ENCODE assay signal across 28 cellular contexts in genomic region chr9:105223544-105224140, GRCh38.
"Had no signal": no experiment of that assay in that cellular context is flagged by ENCODE, and none has a peak within 500 bp of the region (broad histone marks: within the 10 kb centered on the region; RNA-seq: fewer than 3 reads in every experiment).

No MANE protein-coding gene starts in this region.

- FAIRE-seq: bronchial epithelial cell had no signal

- H3K4me3 ChIP-seq: ascending aorta, coronary artery, dorsolateral prefrontal cortex, esophagus muscularis mucosa, gastrocnemius medialis, heart left ventricle had no signal

- H3K4me1 ChIP-seq: ascending aorta, esophagus muscularis mucosa, foreskin keratinocyte, gastrocnemius medialis, heart left ventricle had no signal

- H3K27ac ChIP-seq: ascending aorta, brain microvascular endothelial cell, coronary artery, dorsolateral prefrontal cortex, esophagus muscularis mucosa, foreskin keratinocyte, gastrocnemius medialis, heart left ventricle, WERI-Rb-1 had no signal

- ATAC-seq: activated CD4-positive, alpha-beta T cell treated with anti-CD3 and anti-CD28 coated beads for 36 hours; activated CD8-positive, alpha-beta memory T cell treated with anti-CD3 and anti-CD28 coated beads, Interleukin-2, amount 10 ng/mL, durations not matched to agents 7 days and 5 days; activated CD8-positive, alpha-beta T cell treated with anti-CD3 and anti-CD28 coated beads, Interleukin-2, amount 10 ng/mL, durations not matched to agents 7 days and 5 days; activated naive CD8-positive, alpha-beta T cell treated with anti-CD3 and anti-CD28 coated beads, Interleukin-2, amount 50 U/mL, for 24 hours; foreskin keratinocyte; gastrocnemius medialis; heart left ventricle had no signal

- H3K36me3 ChIP-seq: ascending aorta, brain microvascular endothelial cell, esophagus muscularis mucosa, gastrocnemius medialis, heart left ventricle, WERI-Rb-1 had no signal

- DNase-seq: activated CD4-positive, alpha-beta memory T cell treated with anti-CD3 and anti-CD28 coated beads for 36 hours; activated CD4-positive, alpha-beta T cell treated with anti-CD3 and anti-CD28 coated beads for 36 hours; activated CD4-positive, alpha-beta T cell treated with anti-CD3 and anti-CD28 coated beads, Interleukin-2, amount 10 ng/mL, durations not matched to agents 24 days and 14 days; activated CD4-positive, CD25-positive, alpha-beta regulatory T cell; activated CD4-positive, CD25-positive, alpha-beta regulatory T cell treated with anti-CD3 and anti-CD28 coated beads, Interleukin-2, amount 50 U/mL, for 72 hours; activated CD8-positive, alpha-beta memory T cell treated with anti-CD3 and anti-CD28 coated beads, Interleukin-2, amount 10 ng/mL, durations not matched to agents 7 days and 5 days; activated CD8-positive, alpha-beta memory T cell treated with anti-CD3 and anti-CD28 coated beads, Interleukin-2, amount 50 U/mL, for 4 hours; activated CD8-positive, alpha-beta T cell treated with anti-CD3 and anti-CD28 coated beads, Interleukin-2, amount 10 ng/mL, durations not matched to agents 7 days and 5 days; activated effector memory CD4-positive, alpha-beta T cell treated with anti-CD3 and anti-CD28 coated beads, Interleukin-2, amount 50 U/mL, for 16 hours; activated naive CD4-positive, alpha-beta T cell treated with anti-CD3 and anti-CD28 coated beads for 36 hours; activated naive CD8-positive, alpha-beta T cell treated with anti-CD3 and anti-CD28 coated beads for 36 hours; activated naive CD8-positive, alpha-beta T cell treated with anti-CD3 and anti-CD28 coated beads, Interleukin-2, amount 50 U/mL, for 24 hours; activated T-cell treated with anti-CD3 and anti-CD28 coated beads, Interleukin-2, amount 50 U/mL, for 1 hour; activated T-cell treated with anti-CD3 and anti-CD28 coated beads, Interleukin-2, amount 50 U/mL, for 48 hours; brain microvascular endothelial cell; dorsolateral prefrontal cortex; effector memory CD4-positive, alpha-beta T cell; endodermal cell; foreskin keratinocyte; gastrocnemius medialis; glutamatergic neuron; heart left ventricle; T1000; WERI-Rb-1 had no signal

- H3K27me3 ChIP-seq: ascending aorta, brain microvascular endothelial cell, dorsolateral prefrontal cortex, esophagus muscularis mucosa, foreskin keratinocyte, gastrocnemius medialis, heart left ventricle had no signal
